In genomic region chr7:111077001-111077400, GRCh38 we compare ENCODE assay signal across 17 cellular contexts. TPM values are rescaled to one million over a fixed set of nuclear protein-coding genes. Genes with fewer than 3 reads are reported as not detected.
DNase-seq lines count a peak whose midpoint lies in the region; ATAC-seq and TF ChIP-seq lines count a peak whose summit lies in the region.
"Had no signal": no experiment of that assay in that cellular context is flagged by ENCODE, and none has a peak within 500 bp of the region (broad histone marks: within the 10 kb centered on the region; RNA-seq: fewer than 3 reads in every experiment).

No MANE protein-coding gene starts in this region.

- peaks cover 16% of the 10 kb centered on the region for H3K36me3 Mint-ChIP-seq in activated CD8-positive, alpha-beta memory T cell treated with anti-CD3 and anti-CD28 coated beads, Interleukin-2, amount 10 ng/mL, durations not matched to agents 7 days and 5 days
- no peaks in the 10 kb centered on the region for H3K36me3 Mint-ChIP-seq in HFFc6 (ENCODE audit: low read depth)
- H3K36me3 Mint-ChIP-seq in activated CD8-positive, alpha-beta T cell treated with anti-CD3 and anti-CD28 coated beads, Interleukin-2, amount 10 ng/mL, durations not matched to agents 7 days and 5 days (ENCODE audit: low read depth), result peaks cover 33% of the 10 kb centered on the region
- H3K36me3 Mint-ChIP-seq in naive thymus-derived CD4-positive, alpha-beta T cell, result peaks cover 0 to 25% (median 4%) of the 10 kb centered on the region in 5 donors

- TF ChIP-seq CTCF in HFFc6 (IDR thresholded peaks at IDR 0.05), result no peak

- H3K27ac Mint-ChIP-seq in activated CD8-positive, alpha-beta memory T cell treated with anti-CD3 and anti-CD28 coated beads, Interleukin-2, amount 10 ng/mL, durations not matched to agents 7 days and 5 days, result peak overlapping the region; percentile 78
- H3K27ac Mint-ChIP-seq in HFFc6, result 0 out of 2 replicates have a peak overlapping the region, but pooled peaks have one; percentile 1
- H3K27ac Mint-ChIP-seq in activated CD8-positive, alpha-beta T cell treated with anti-CD3 and anti-CD28 coated beads, Interleukin-2, amount 10 ng/mL, durations not matched to agents 7 days and 5 days, result peak overlapping the region; percentile 53
- H3K27ac Mint-ChIP-seq in naive thymus-derived CD4-positive, alpha-beta T cell, result peak overlapping the region in 7 of 9 donors; percentile 6 to 80 (median 43)

- intact Hi-C loops in naive thymus-derived CD4-positive, alpha-beta T cell (cut with micrococcal nuclease), result no loop called here

- POLR2A ChIA-PET in activated CD8-positive, alpha-beta T cell treated with anti-CD3 and anti-CD28 coated beads, Interleukin-2, amount 10 ng/mL, durations not matched to agents 7 days and 5 days (lab: Charles Lee), result interaction anchor here (0.6 to 2.6 kb wide), 7 partner anchors 10 to 70 kb away, joined by 3 to 8 read pairs (median 4); partner anchors contain the start of gene LRRN3
- POLR2A ChIA-PET in naive thymus-derived CD4-positive, alpha-beta T cell (lab: Charles Lee), result interaction anchor here (1.4 to 2.7 kb wide), 2 partner anchors 9 to 16 kb away, joined by 4 to 9 read pairs; no protein-coding TSS in a partner anchor

- peaks cover 8 to 43% of the 10 kb centered on the region in 2 donors for H3K4me1 ChIP-seq in naive thymus-derived CD4-positive, alpha-beta T cell (ENCODE audit: control insufficient read depth in 2 of 2, insufficient read depth in 2 of 2, low read length in 2 of 2)

- no peak overlapping the region for H3K4me3 Mint-ChIP-seq in activated CD8-positive, alpha-beta memory T cell treated with anti-CD3 and anti-CD28 coated beads, Interleukin-2, amount 10 ng/mL, durations not matched to agents 7 days and 5 days
- no peak overlapping the region for H3K4me3 Mint-ChIP-seq in HFFc6
- H3K4me3 Mint-ChIP-seq in activated CD8-positive, alpha-beta T cell treated with anti-CD3 and anti-CD28 coated beads, Interleukin-2, amount 10 ng/mL, durations not matched to agents 7 days and 5 days, result no peak overlapping the region
- H3K4me3 Mint-ChIP-seq in naive thymus-derived CD4-positive, alpha-beta T cell, result peak overlapping the region in 1 of 10 donors; percentile 48

- peaks cover 2% of the 10 kb centered on the region for H3K9me3 Mint-ChIP-seq in activated CD8-positive, alpha-beta memory T cell treated with anti-CD3 and anti-CD28 coated beads, Interleukin-2, amount 10 ng/mL, durations not matched to agents 7 days and 5 days (ENCODE audit: low read depth)
- no peaks in the 10 kb centered on the region for H3K9me3 Mint-ChIP-seq in HFFc6
- peaks cover 17% of the 10 kb centered on the region for H3K9me3 Mint-ChIP-seq in activated CD8-positive, alpha-beta T cell treated with anti-CD3 and anti-CD28 coated beads, Interleukin-2, amount 10 ng/mL, durations not matched to agents 7 days and 5 days (ENCODE audit: insufficient read depth)
- peaks cover 0 to 2% (median 0%) of the 10 kb centered on the region in 11 donors for H3K9me3 Mint-ChIP-seq in naive thymus-derived CD4-positive, alpha-beta T cell

- peak; percentile 1 for ATAC-seq in activated CD8-positive, alpha-beta memory T cell treated with anti-CD3 and anti-CD28 coated beads, Interleukin-2, amount 10 ng/mL, durations not matched to agents 7 days and 5 days
- no peak for ATAC-seq in activated CD8-positive, alpha-beta T cell treated with anti-CD3 and anti-CD28 coated beads, Interleukin-2, amount 10 ng/mL, durations not matched to agents 7 days and 5 days
- ATAC-seq in naive thymus-derived CD4-positive, alpha-beta T cell, result no peak
- no peak for ATAC-seq in HG02610 (IDR thresholded peaks at IDR 0.05; ENCODE audit: unreplicated experiment)

- CTCF ChIA-PET in activated CD8-positive, alpha-beta memory T cell treated with anti-CD3 and anti-CD28 coated beads, Interleukin-2, amount 10 ng/mL, durations not matched to agents 7 days and 5 days (lab: Charles Lee), result interaction anchor here (2.0 kb wide), 3 partner anchors 10 to 22 kb away, joined by 7 to 10 read pairs (median 8); no protein-coding TSS in a partner anchor
- CTCF ChIA-PET in activated CD8-positive, alpha-beta T cell treated with anti-CD3 and anti-CD28 coated beads, Interleukin-2, amount 10 ng/mL, durations not matched to agents 7 days and 5 days (lab: Charles Lee), result interaction anchor here (1.1 to 3.8 kb wide), 5 partner anchors 8 to 49 kb away, joined by 3 to 28 read pairs (median 15); no protein-coding TSS in a partner anchor
- CTCF ChIA-PET in naive thymus-derived CD4-positive, alpha-beta T cell (lab: Charles Lee), result no interaction called here

- H3K4me1 Mint-ChIP-seq in activated CD8-positive, alpha-beta memory T cell treated with anti-CD3 and anti-CD28 coated beads, Interleukin-2, amount 10 ng/mL, durations not matched to agents 7 days and 5 days, result peaks cover 76% of the 10 kb centered on the region
- peaks cover 57% of the 10 kb centered on the region for H3K4me1 Mint-ChIP-seq in HFFc6 (ENCODE audit: low read depth)
- H3K4me1 Mint-ChIP-seq in activated CD8-positive, alpha-beta T cell treated with anti-CD3 and anti-CD28 coated beads, Interleukin-2, amount 10 ng/mL, durations not matched to agents 7 days and 5 days (ENCODE audit: low read depth), result peaks cover 73% of the 10 kb centered on the region
- peaks cover 11 to 82% (median 71%) of the 10 kb centered on the region in 7 donors for H3K4me1 Mint-ChIP-seq in naive thymus-derived CD4-positive, alpha-beta T cell

- no peak overlapping the region for H3K4me3 ChIP-seq in naive thymus-derived CD4-positive, alpha-beta T cell (ENCODE audit: low read length)
- H3K4me3 ChIP-seq: GM12878, K562 had no signal

- no peaks in the 10 kb centered on the region for H3K9me3 ChIP-seq in naive thymus-derived CD4-positive, alpha-beta T cell (ENCODE audit: control insufficient read depth in 2 of 3, low read length in 3 of 3)

- H3K27me3 ChIP-seq in naive thymus-derived CD4-positive, alpha-beta T cell (ENCODE audit: control insufficient read depth in 2 of 2, insufficient read depth in 2 of 2, low read length in 2 of 2), result no peaks in the 10 kb centered on the region

- H3K27me3 Mint-ChIP-seq in activated CD8-positive, alpha-beta memory T cell treated with anti-CD3 and anti-CD28 coated beads, Interleukin-2, amount 10 ng/mL, durations not matched to agents 7 days and 5 days, result no peaks in the 10 kb centered on the region
- no peaks in the 10 kb centered on the region for H3K27me3 Mint-ChIP-seq in HFFc6 (ENCODE audit: insufficient read depth)
- no peaks in the 10 kb centered on the region for H3K27me3 Mint-ChIP-seq in activated CD8-positive, alpha-beta T cell treated with anti-CD3 and anti-CD28 coated beads, Interleukin-2, amount 10 ng/mL, durations not matched to agents 7 days and 5 days (ENCODE audit: low read depth)
- H3K27me3 Mint-ChIP-seq in naive thymus-derived CD4-positive, alpha-beta T cell, result no peaks in the 10 kb centered on the region

- H3K27ac ChIP-seq in naive thymus-derived CD4-positive, alpha-beta T cell (ENCODE audit: low read depth, low read length), result no peak overlapping the region

- no peak for DNase-seq in activated CD8-positive, alpha-beta memory T cell treated with anti-CD3 and anti-CD28 coated beads, Interleukin-2, amount 10 ng/mL, durations not matched to agents 7 days and 5 days
- DNase-seq in activated CD8-positive, alpha-beta memory T cell treated with anti-CD3 and anti-CD28 coated beads, Interleukin-2, amount 50 U/mL, for 48 hours, result no peak
- DNase-seq in HFFc6 (no peak), cerebellar cortex (ENCODE audit: low spot score) (no peak)
- no peak for DNase-seq in activated CD8-positive, alpha-beta T cell treated with anti-CD3 and anti-CD28 coated beads, Interleukin-2, amount 10 ng/mL, durations not matched to agents 7 days and 5 days
- DNase-seq in naive thymus-derived CD4-positive, alpha-beta T cell, result no peak
- DNase-seq: C1 segment of cervical spinal cord, DND-41, GOT3, NCI-H1417 treated with DMSO at 0.1 percent for 48 hours, NCI-H2029 treated with DMSO at 0.1 percent for 48 hours, NCI-H2171 treated with DMSO at 0.1 percent for 48 hours, NCI-H446 treated with DMSO at 0.1 percent for 48 hours had no signal

- no peaks in the 10 kb centered on the region for H3K36me3 ChIP-seq in naive thymus-derived CD4-positive, alpha-beta T cell (ENCODE audit: control insufficient read depth in 2 of 3, insufficient read depth in 3 of 3, low read length in 3 of 3)

RNA-seq across cellular contexts. Expression of gene LRRN3, which starts 13.9 kb away (rescaled TPM):
- 100 to 1,000 TPM in 1 of 2 experiments, 10 to 100 TPM in 1; 82.3 to 154 TPM for total RNA-seq in activated CD8-positive, alpha-beta memory T cell treated with anti-CD3 and anti-CD28 coated beads, Interleukin-2, amount 10 ng/mL, durations not matched to agents 7 days and 5 days
- 10 to 100 TPM; 13.7 to 42.0 (median 35.5) TPM for total RNA-seq in HFFc6 (2021; fragmentation: NEBNext Ultra II Directional; extraction: Animal tissue kit (Norgen Biotek cat#: 25700))
- total RNA-seq in activated CD8-positive, alpha-beta T cell treated with anti-CD3 and anti-CD28 coated beads, Interleukin-2, amount 10 ng/mL, durations not matched to agents 7 days and 5 days, result 100 to 1,000 TPM; 196 to 204 TPM
- 100 to 1,000 TPM in 3 of 5 experiments, 10 to 100 TPM in 1, 1 to 10 TPM in 1; 7.6 to 288 (median 227) TPM for total RNA-seq in naive thymus-derived CD4-positive, alpha-beta T cell
- polyA plus RNA-seq in naive thymus-derived CD4-positive, alpha-beta T cell, result 100 to 1,000 TPM; 169 to 173 TPM
- total RNA-seq: A673 had no signal

Comparison
In these comparisons a context has a peak if more than half of its experiments do, and no peak if none do; other contexts are left out.
1. H3K27ac Mint-ChIP-seq: peak in every context shown above with its lines; median percentile 78 in activated CD8-positive, alpha-beta memory T cell treated with anti-CD3 and anti-CD28 coated beads, Interleukin-2, amount 10 ng/mL, durations not matched to agents 7 days and 5 days; 53 in activated CD8-positive, alpha-beta T cell treated with anti-CD3 and anti-CD28 coated beads, Interleukin-2, amount 10 ng/mL, durations not matched to agents 7 days and 5 days; 43 in naive thymus-derived CD4-positive, alpha-beta T cell; 1 in HFFc6.